25 cellular contexts compared by ENCODE assay signal in the genomic region with DNA sequence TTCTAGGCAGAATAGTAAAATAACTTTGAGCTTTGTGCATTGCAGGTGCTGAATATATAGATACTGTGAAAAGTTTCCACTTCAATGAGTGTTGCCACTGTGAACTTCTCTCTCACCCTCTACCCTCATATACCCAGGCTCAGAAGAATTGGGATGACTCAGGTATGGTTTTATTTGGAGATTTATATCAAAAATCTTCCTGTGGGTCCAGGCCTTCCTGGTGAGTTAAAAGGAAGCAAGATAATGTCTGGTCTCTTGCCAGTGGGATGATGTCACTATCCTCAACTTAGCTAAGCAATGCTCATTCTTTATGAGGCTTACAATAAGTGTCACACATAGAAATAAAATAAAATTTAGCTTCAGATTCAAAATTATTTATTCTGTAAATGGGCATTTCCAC.
"Had no signal": no experiment of that assay in that cellular context is flagged by ENCODE, and none has a peak within 500 bp of the region (broad histone marks: within the 10 kb centered on the region; RNA-seq: fewer than 3 reads in every experiment).

No MANE protein-coding gene starts in this region.

- H3K4me1 Mint-ChIP-seq: naive B cell; nephron progenitor cell; stimulated activated memory B cell treated with anti-CD40 and anti-IgM and Interleukin-4, amounts not matched to agents 10 μg/mL and 1 μg/mL and 100 μg/mL, for 72 hours had no signal

- H3K27ac ChIP-seq: dorsolateral prefrontal cortex, gastrocnemius medialis, parathyroid adenoma, prostate gland, right lobe of liver, spleen, tibial nerve, upper lobe of right lung, vagina had no signal

- H3K4me3 Mint-ChIP-seq: naive B cell; nephron progenitor cell; stimulated activated memory B cell treated with anti-CD40 and anti-IgM and Interleukin-4, amounts not matched to agents 10 μg/mL and 1 μg/mL and 100 μg/mL, for 72 hours; stimulated activated naive CD8-positive, alpha-beta T cell treated with anti-CD3 and anti-CD28 coated beads, Interleukin-15, Interleukin-2, amounts not matched to agents 100 ng/mL and 50 ng/mL, for 24 hours had no signal

- H3K9me3 ChIP-seq: gastrocnemius medialis, heart right ventricle, prostate gland, right lobe of liver, spleen, tibial nerve, upper lobe of right lung, vagina had no signal

- H3K27ac Mint-ChIP-seq: naive B cell; nephron progenitor cell; stimulated activated memory B cell treated with anti-CD40 and anti-IgM and Interleukin-4, amounts not matched to agents 10 μg/mL and 1 μg/mL and 100 μg/mL, for 72 hours; stimulated activated naive CD8-positive, alpha-beta T cell treated with anti-CD3 and anti-CD28 coated beads, Interleukin-15, Interleukin-2, amounts not matched to agents 100 ng/mL and 50 ng/mL, for 24 hours had no signal

- H3K4me3 ChIP-seq: dorsolateral prefrontal cortex, gastrocnemius medialis, heart right ventricle, lung, prostate gland, right lobe of liver, spleen, tibial nerve, upper lobe of right lung, vagina had no signal

- H3K27me3 Mint-ChIP-seq: naive B cell; stimulated activated memory B cell treated with anti-CD40 and anti-IgM and Interleukin-4, amounts not matched to agents 10 μg/mL and 1 μg/mL and 100 μg/mL, for 72 hours; stimulated activated naive CD8-positive, alpha-beta T cell treated with anti-CD3 and anti-CD28 coated beads, Interleukin-15, Interleukin-2, amounts not matched to agents 100 ng/mL and 50 ng/mL, for 24 hours had no signal

- H3K36me3 Mint-ChIP-seq: naive B cell; stimulated activated memory B cell treated with anti-CD40 and anti-IgM and Interleukin-4, amounts not matched to agents 10 μg/mL and 1 μg/mL and 100 μg/mL, for 72 hours had no signal

- ATAC-seq: gastrocnemius medialis; left ventricle myocardium superior; right lobe of liver; stimulated activated memory B cell treated with anti-CD40 and anti-IgM and Interleukin-4, amounts not matched to agents 10 μg/mL and 1 μg/mL and 100 μg/mL, for 72 hours; upper lobe of right lung had no signal

- H3K27me3 ChIP-seq: right lobe of liver, spleen, upper lobe of right lung, vagina had no signal

- H3K4me1 ChIP-seq: gastrocnemius medialis, heart right ventricle, parathyroid adenoma, prostate gland, right lobe of liver, spleen, tibial nerve, upper lobe of right lung, vagina had no signal

- DNase-seq: cortex of kidney; dorsolateral prefrontal cortex; effector CD8-positive, alpha-beta T cell; gastrocnemius medialis; heart right ventricle; hypothalamus; left ventricle myocardium superior; mesenchymal stem cell; midbrain; naive B cell; nephron progenitor cell; retina; right lobe of liver; spleen; stimulated activated CD4-positive, alpha-beta T cell treated with anti-CD3 and anti-CD28 coated beads, Interleukin-15, amount 100 ng/mL, for 24 hours; stimulated activated CD4-positive, alpha-beta T cell treated with anti-CD3 and anti-CD28 coated beads, Interleukin-1b, Interleukin-23, amount 100 ng/mL, for 48 hours; stimulated activated CD4-positive, alpha-beta T cell treated with anti-CD3 and anti-CD28 coated beads, Interleukin-4, amount 100 ng/mL, for 24 hours; upper lobe of right lung had no signal

- H3K36me3 ChIP-seq: gastrocnemius medialis, heart right ventricle, prostate gland, right lobe of liver, spleen, tibial nerve, upper lobe of right lung, vagina had no signal
